Comparison of ENCODE assay signal across 9 cellular contexts in genomic region chr7:101137651-101138148, GRCh38. TPM values are rescaled to one million over a fixed set of nuclear protein-coding genes. Genes with fewer than 3 reads are reported as not detected.
DNase-seq lines count a peak whose midpoint lies in the region; ATAC-seq and TF ChIP-seq lines count a peak whose summit lies in the region.
"Had no signal": no experiment of that assay in that cellular context is flagged by ENCODE, and none has a peak within 500 bp of the region (broad histone marks: within the 10 kb centered on the region; RNA-seq: fewer than 3 reads in every experiment).

No MANE protein-coding gene starts in this region.

- peaks cover 87% of the 10 kb centered on the region for H3K4me1 Mint-ChIP-seq in HFFc6 (ENCODE audit: low read depth)
- H3K4me1 Mint-ChIP-seq in activated T-helper 17 cell treated with anti-CD3 and anti-CD28 coated beads, Interleukin-2, amount 50 U/mL, for 72 hours, result peaks cover 26% of the 10 kb centered on the region

- peaks cover 0 to 15% (median 0%) of the 10 kb centered on the region in 3 donors for H3K4me1 ChIP-seq in gastroesophageal sphincter
- H3K4me1 ChIP-seq in smooth muscle cell (ENCODE audit: low read depth), result peaks cover 21% of the 10 kb centered on the region
- H3K4me1 ChIP-seq: parathyroid adenoma had no signal

- H3K36me3 ChIP-seq in gastroesophageal sphincter, result peaks cover 0 to 4% of the 10 kb centered on the region in 2 donors
- no peaks in the 10 kb centered on the region for H3K36me3 ChIP-seq in smooth muscle cell (ENCODE audit: low read depth)

- peaks cover 88% of the 10 kb centered on the region for H3K9me3 Mint-ChIP-seq in HFFc6
- no peaks in the 10 kb centered on the region for H3K9me3 Mint-ChIP-seq in activated T-helper 17 cell treated with anti-CD3 and anti-CD28 coated beads, Interleukin-2, amount 50 U/mL, for 72 hours

- peaks cover 9% of the 10 kb centered on the region for H4K20me1 ChIP-seq in smooth muscle cell (ENCODE audit: low read depth)

- whole genome bisulfite sequencing in gastroesophageal sphincter (ENCODE audit: low coverage in 1 of 2), 2 donors, result 43% methylated on average over 3 of the region's 8 CpGs; no CpG with 5 or more reads in 1 of the 2 donors
- 89% methylated on average over 8 of the region's 8 CpGs for WGBS in smooth muscle cell (ENCODE audit: low lambda C conversion rate)

- H3K27me3 ChIP-seq in gastroesophageal sphincter (peaks cover 6% of the 10 kb centered on the region), smooth muscle cell (ENCODE audit: low read depth) (no peaks in the 10 kb centered on the region)

- H3K4me3 ChIP-seq in gastroesophageal sphincter (peak overlapping the region in 1 of 2 donors; percentile 19), smooth muscle cell (no peak overlapping the region)

- DNase-seq in HFFc6, result no peak
- no peak for DNase-seq in smooth muscle cell (lab: John Stamatoyannopoulos, UW; ENCODE audit: unreplicated experiment)
- no peak for DNase-seq in SHP77 treated with DMSO at 0.1 percent for 48 hours (lab: John Stamatoyannopoulos, UW)
- no peak for DNase-seq in midbrain (lab: John Stamatoyannopoulos, UW)
- no peak for DNase-seq in SW 1271 (lab: John Stamatoyannopoulos, UW)

- no peak for TF ChIP-seq EP300 in gastroesophageal sphincter (IDR thresholded peaks at IDR 0.05)

- H3K9me3 ChIP-seq in gastroesophageal sphincter, result no peaks in the 10 kb centered on the region
- no peaks in the 10 kb centered on the region for H3K9me3 ChIP-seq in smooth muscle cell (replicated peaks; ENCODE audit: low read depth)

- H2AFZ ChIP-seq in smooth muscle cell (ENCODE audit: low read depth), result no peak overlapping the region

- no peaks in the 10 kb centered on the region for H3K79me2 ChIP-seq in smooth muscle cell (ENCODE audit: low read depth)
- H3K79me2 ChIP-seq: parathyroid adenoma had no signal

- peaks cover 43% of the 10 kb centered on the region for H3F3A ChIP-seq in smooth muscle cell (ENCODE audit: low read depth)

- H3K36me3 Mint-ChIP-seq in HFFc6 (ENCODE audit: low read depth), result peaks cover 48% of the 10 kb centered on the region
- no peaks in the 10 kb centered on the region for H3K36me3 Mint-ChIP-seq in activated T-helper 17 cell treated with anti-CD3 and anti-CD28 coated beads, Interleukin-2, amount 50 U/mL, for 72 hours (ENCODE audit: low read depth)

- TF ChIP-seq POLR2A in gastroesophageal sphincter (IDR thresholded peaks at IDR 0.05), result no peak

- H3K9ac ChIP-seq in smooth muscle cell (ENCODE audit: low read depth), result peak overlapping the region; percentile 69
- H3K9ac ChIP-seq: parathyroid adenoma had no signal

- H3K4me3 Mint-ChIP-seq in HFFc6, result peak overlapping the region; percentile 98
- H3K4me3 Mint-ChIP-seq in activated T-helper 17 cell treated with anti-CD3 and anti-CD28 coated beads, Interleukin-2, amount 50 U/mL, for 72 hours, result peak overlapping the region; percentile 66

- TF ChIP-seq CTCF in HFFc6 (IDR thresholded peaks at IDR 0.05), result no peak
- TF ChIP-seq CTCF in gastroesophageal sphincter (IDR thresholded peaks at IDR 0.05), result no peak
- TF ChIP-seq CTCF in smooth muscle cell (IDR thresholded peaks at IDR 0.05; ENCODE audit: borderline replicate concordance, insufficient read depth, poor library complexity, severe bottlenecking), result no peak

- H3K27ac ChIP-seq in gastroesophageal sphincter, result peak overlapping the region in 3 of 4 donors; percentile 38 to 72 (median 55)
- peak overlapping the region; percentile 93 for H3K27ac ChIP-seq in smooth muscle cell (ENCODE audit: low read depth)
- H3K27ac ChIP-seq: parathyroid adenoma had no signal

- H3K27me3 Mint-ChIP-seq in HFFc6 (ENCODE audit: insufficient read depth), result peaks cover 90% of the 10 kb centered on the region
- peaks cover 13% of the 10 kb centered on the region for H3K27me3 Mint-ChIP-seq in activated T-helper 17 cell treated with anti-CD3 and anti-CD28 coated beads, Interleukin-2, amount 50 U/mL, for 72 hours

- peak overlapping the region; percentile 41 for H3K4me2 ChIP-seq in smooth muscle cell

- H3K27ac Mint-ChIP-seq in HFFc6, result peak overlapping the region; percentile 98
- peak overlapping the region; percentile 16 for H3K27ac Mint-ChIP-seq in activated T-helper 17 cell treated with anti-CD3 and anti-CD28 coated beads, Interleukin-2, amount 50 U/mL, for 72 hours

- ATAC-seq in activated T-helper 17 cell treated with anti-CD3 and anti-CD28 coated beads, Interleukin-2, amount 50 U/mL, for 72 hours (replicated peaks), result no peak
- ATAC-seq in gastroesophageal sphincter, result no peak
- no peak for ATAC-seq in HG03565 (IDR thresholded peaks at IDR 0.05; ENCODE audit: unreplicated experiment)

RNA-seq across cellular contexts. Expression of gene SERPINE1, which starts 10.8 kb away (rescaled TPM):
- total RNA-seq in HFFc6 (2021; fragmentation: NEBNext Ultra II Directional; extraction: Animal tissue kit (Norgen Biotek cat#: 25700)), result 1,000 to 10,000 TPM in 4 of 6 experiments, 100 to 1,000 TPM in 2; 906 to 2,092 (median 1,052) TPM
- 1 to 10 TPM in 1 of 2 donors, under 1 TPM in 1; 0.30 to 4.5 TPM for total RNA-seq in activated T-helper 17 cell treated with anti-CD3 and anti-CD28 coated beads, Interleukin-2, amount 50 U/mL, for 72 hours
- total RNA-seq in gastroesophageal sphincter, result 10 to 100 TPM in 3 of 4 donors, 1 to 10 TPM in 1; 5.4 to 75.3 (median 19.6) TPM
- 387 and 435 TPM in 2 replicates for total RNA-seq in smooth muscle cell
- 460 and 495 TPM in 2 replicates for polyA plus RNA-seq in smooth muscle cell

RNA-seq across cellular contexts. Expression of gene AP1S1, which starts 16.6 kb away (rescaled TPM):
- 100 to 1,000 TPM; 154 to 176 (median 166) TPM for total RNA-seq in HFFc6 (2021; fragmentation: NEBNext Ultra II Directional; extraction: Animal tissue kit (Norgen Biotek cat#: 25700))
- 10 to 100 TPM; 27.4 to 59.8 TPM for total RNA-seq in activated T-helper 17 cell treated with anti-CD3 and anti-CD28 coated beads, Interleukin-2, amount 50 U/mL, for 72 hours
- total RNA-seq in gastroesophageal sphincter (10 to 100 TPM; 21.9 to 69.5 (median 34.3) TPM), smooth muscle cell (104 and 105 TPM in 2 replicates)
- 44.0 and 51.2 TPM in 2 replicates for polyA plus RNA-seq in smooth muscle cell

RNA-seq across cellular contexts. Expression of gene VGF, which starts 27.7 kb away (rescaled TPM):
- total RNA-seq in HFFc6 (2021; fragmentation: NEBNext Ultra II Directional; extraction: Animal tissue kit (Norgen Biotek cat#: 25700)), result under 1 TPM; 0.19 to 0.78 (median 0.35) TPM
- under 1 TPM; 0.13 to 0.48 TPM for total RNA-seq in activated T-helper 17 cell treated with anti-CD3 and anti-CD28 coated beads, Interleukin-2, amount 50 U/mL, for 72 hours
- total RNA-seq in gastroesophageal sphincter, result under 1 TPM in 2 of 4 donors, not detected in 2; 0.25 to 0.27 TPM
- total RNA-seq in smooth muscle cell, result 0.85 TPM in 1 of 2 replicates, not detected in the other
- 0.20 and 0.25 TPM in 2 replicates for polyA plus RNA-seq in smooth muscle cell

RNA-seq across cellular contexts. Expression of gene NAT16, which starts 42.4 kb away (rescaled TPM):
- total RNA-seq in HFFc6 (2021; fragmentation: NEBNext Ultra II Directional; extraction: Animal tissue kit (Norgen Biotek cat#: 25700)), result not detected
- total RNA-seq in activated T-helper 17 cell treated with anti-CD3 and anti-CD28 coated beads, Interleukin-2, amount 50 U/mL, for 72 hours, result not detected
- total RNA-seq in gastroesophageal sphincter, result not detected
- not detected in 2 replicates for total RNA-seq in smooth muscle cell
- polyA plus RNA-seq in smooth muscle cell, result not detected in 2 replicates

RNA-seq across cellular contexts. Expression of gene TRIM56, which starts 52.4 kb away (rescaled TPM):
- 10 to 100 TPM; 17.8 to 20.6 (median 19.4) TPM for total RNA-seq in HFFc6 (2021; fragmentation: NEBNext Ultra II Directional; extraction: Animal tissue kit (Norgen Biotek cat#: 25700))
- total RNA-seq in activated T-helper 17 cell treated with anti-CD3 and anti-CD28 coated beads, Interleukin-2, amount 50 U/mL, for 72 hours, result 10 to 100 TPM; 45.4 to 55.5 TPM
- total RNA-seq in gastroesophageal sphincter (10 to 100 TPM; 15.0 to 26.4 (median 23.0) TPM), smooth muscle cell (2.5 and 5.4 TPM in 2 replicates)
- polyA plus RNA-seq in smooth muscle cell, result 11.0 and 11.2 TPM in 2 replicates
